3 cellular contexts compared by ENCODE assay signal in the genomic region with DNA sequence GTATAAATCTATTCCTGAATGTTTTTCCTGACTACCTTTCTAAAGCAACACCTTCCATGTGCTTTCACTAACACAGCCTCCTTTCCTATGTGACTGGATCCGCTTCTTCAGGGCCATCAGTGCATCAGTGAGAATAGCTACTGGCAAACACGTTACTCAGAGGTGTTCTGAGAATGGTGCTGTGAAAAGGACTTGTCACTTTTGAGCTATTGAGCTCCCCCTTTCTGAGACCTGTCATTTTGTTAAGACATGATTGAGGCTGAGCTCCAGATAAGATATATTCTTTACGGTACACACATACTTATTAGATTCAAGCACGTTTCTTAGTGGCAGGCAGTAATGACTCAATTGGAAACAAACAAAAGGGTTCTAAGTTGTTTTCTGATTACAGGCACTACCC.
TF ChIP-seq lines count a peak whose summit lies in the region.

No MANE protein-coding gene starts in this region.

TF ChIP-seq in HCT116, 20 proteins besides CTCF, POLR2A, EP300 and RAD21:
- no peak for TF ChIP-seq SP1 (IDR thresholded peaks at IDR 0.05; ENCODE audit: low read depth)
- TF ChIP-seq ZFX (IDR thresholded peaks at IDR 0.05) = no peak
- no peak for TF ChIP-seq YY1 (IDR thresholded peaks at IDR 0.05; ENCODE audit: extremely low read depth, insufficient replicate concordance, low read depth, low read length)
- TF ChIP-seq SRF (IDR thresholded peaks at IDR 0.05; ENCODE audit: low read depth) = no peak
- TF ChIP-seq, protein P1, sequence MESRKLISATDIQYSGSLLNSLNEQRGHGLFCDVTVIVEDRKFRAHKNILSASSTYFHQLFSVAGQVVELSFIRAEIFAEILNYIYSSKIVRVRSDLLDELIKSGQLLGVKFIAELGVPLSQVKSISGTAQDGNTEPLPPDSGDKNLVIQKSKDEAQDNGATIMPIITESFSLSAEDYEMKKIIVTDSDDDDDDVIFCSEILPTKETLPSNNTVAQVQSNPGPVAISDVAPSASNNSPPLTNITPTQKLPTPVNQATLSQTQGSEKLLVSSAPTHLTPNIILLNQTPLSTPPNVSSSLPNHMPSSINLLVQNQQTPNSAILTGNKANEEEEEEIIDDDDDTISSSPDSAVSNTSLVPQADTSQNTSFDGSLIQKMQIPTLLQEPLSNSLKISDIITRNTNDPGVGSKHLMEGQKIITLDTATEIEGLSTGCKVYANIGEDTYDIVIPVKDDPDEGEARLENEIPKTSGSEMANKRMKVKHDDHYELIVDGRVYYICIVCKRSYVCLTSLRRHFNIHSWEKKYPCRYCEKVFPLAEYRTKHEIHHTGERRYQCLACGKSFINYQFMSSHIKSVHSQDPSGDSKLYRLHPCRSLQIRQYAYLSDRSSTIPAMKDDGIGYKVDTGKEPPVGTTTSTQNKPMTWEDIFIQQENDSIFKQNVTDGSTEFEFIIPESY (IDR thresholded peaks at IDR 0.05; ENCODE audit: extremely low read depth, insufficient replicate concordance, low read length) = no peak
- TF ChIP-seq EZH2 (IDR thresholded peaks at IDR 0.05) = no peak
- TF ChIP-seq POLR2AphosphoS5 (IDR thresholded peaks at IDR 0.05; ENCODE audit: low read depth, low read length) = no peak
- TF ChIP-seq, protein P2, sequence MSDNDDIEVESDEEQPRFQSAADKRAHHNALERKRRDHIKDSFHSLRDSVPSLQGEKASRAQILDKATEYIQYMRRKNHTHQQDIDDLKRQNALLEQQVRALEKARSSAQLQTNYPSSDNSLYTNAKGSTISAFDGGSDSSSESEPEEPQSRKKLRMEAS (IDR thresholded peaks at IDR 0.05) = no peak

TF ChIP-seq in GM12878, 131 proteins besides CTCF, POLR2A, EP300 and RAD21 (continues in another document):
- TF ChIP-seq ASH2L (IDR thresholded peaks at IDR 0.05; ENCODE audit: borderline replicate concordance, low read depth) = no peak
- TF ChIP-seq ZNF24 (IDR thresholded peaks at IDR 0.05) = no peak
- TF ChIP-seq HCFC1 (IDR thresholded peaks at IDR 0.05; ENCODE audit: low read length) = no peak
- TF ChIP-seq MYB (IDR thresholded peaks at IDR 0.05; ENCODE audit: borderline replicate concordance, low read depth, low read length) = no peak
- TF ChIP-seq, protein P3, sequence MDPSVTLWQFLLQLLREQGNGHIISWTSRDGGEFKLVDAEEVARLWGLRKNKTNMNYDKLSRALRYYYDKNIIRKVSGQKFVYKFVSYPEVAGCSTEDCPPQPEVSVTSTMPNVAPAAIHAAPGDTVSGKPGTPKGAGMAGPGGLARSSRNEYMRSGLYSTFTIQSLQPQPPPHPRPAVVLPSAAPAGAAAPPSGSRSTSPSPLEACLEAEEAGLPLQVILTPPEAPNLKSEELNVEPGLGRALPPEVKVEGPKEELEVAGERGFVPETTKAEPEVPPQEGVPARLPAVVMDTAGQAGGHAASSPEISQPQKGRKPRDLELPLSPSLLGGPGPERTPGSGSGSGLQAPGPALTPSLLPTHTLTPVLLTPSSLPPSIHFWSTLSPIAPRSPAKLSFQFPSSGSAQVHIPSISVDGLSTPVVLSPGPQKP (IDR thresholded peaks at IDR 0.05; ENCODE audit: low read depth, low read length) = no peak
- no peak for TF ChIP-seq ZBED1 (IDR thresholded peaks at IDR 0.05; ENCODE audit: borderline replicate concordance)
- TF ChIP-seq, protein P4, sequence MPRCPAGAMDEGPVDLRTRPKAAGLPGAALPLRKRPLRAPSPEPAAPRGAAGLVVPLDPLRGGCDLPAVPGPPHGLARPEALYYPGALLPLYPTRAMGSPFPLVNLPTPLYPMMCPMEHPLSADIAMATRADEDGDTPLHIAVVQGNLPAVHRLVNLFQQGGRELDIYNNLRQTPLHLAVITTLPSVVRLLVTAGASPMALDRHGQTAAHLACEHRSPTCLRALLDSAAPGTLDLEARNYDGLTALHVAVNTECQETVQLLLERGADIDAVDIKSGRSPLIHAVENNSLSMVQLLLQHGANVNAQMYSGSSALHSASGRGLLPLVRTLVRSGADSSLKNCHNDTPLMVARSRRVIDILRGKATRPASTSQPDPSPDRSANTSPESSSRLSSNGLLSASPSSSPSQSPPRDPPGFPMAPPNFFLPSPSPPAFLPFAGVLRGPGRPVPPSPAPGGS (IDR thresholded peaks at IDR 0.05; ENCODE audit: borderline replicate concordance, insufficient read depth, low read depth, low read length, poor library complexity, severe bottlenecking) = no peak
- no peak for TF ChIP-seq NR2F1 (conservative IDR thresholded peaks at IDR 0.05)
- TF ChIP-seq, protein P5, sequence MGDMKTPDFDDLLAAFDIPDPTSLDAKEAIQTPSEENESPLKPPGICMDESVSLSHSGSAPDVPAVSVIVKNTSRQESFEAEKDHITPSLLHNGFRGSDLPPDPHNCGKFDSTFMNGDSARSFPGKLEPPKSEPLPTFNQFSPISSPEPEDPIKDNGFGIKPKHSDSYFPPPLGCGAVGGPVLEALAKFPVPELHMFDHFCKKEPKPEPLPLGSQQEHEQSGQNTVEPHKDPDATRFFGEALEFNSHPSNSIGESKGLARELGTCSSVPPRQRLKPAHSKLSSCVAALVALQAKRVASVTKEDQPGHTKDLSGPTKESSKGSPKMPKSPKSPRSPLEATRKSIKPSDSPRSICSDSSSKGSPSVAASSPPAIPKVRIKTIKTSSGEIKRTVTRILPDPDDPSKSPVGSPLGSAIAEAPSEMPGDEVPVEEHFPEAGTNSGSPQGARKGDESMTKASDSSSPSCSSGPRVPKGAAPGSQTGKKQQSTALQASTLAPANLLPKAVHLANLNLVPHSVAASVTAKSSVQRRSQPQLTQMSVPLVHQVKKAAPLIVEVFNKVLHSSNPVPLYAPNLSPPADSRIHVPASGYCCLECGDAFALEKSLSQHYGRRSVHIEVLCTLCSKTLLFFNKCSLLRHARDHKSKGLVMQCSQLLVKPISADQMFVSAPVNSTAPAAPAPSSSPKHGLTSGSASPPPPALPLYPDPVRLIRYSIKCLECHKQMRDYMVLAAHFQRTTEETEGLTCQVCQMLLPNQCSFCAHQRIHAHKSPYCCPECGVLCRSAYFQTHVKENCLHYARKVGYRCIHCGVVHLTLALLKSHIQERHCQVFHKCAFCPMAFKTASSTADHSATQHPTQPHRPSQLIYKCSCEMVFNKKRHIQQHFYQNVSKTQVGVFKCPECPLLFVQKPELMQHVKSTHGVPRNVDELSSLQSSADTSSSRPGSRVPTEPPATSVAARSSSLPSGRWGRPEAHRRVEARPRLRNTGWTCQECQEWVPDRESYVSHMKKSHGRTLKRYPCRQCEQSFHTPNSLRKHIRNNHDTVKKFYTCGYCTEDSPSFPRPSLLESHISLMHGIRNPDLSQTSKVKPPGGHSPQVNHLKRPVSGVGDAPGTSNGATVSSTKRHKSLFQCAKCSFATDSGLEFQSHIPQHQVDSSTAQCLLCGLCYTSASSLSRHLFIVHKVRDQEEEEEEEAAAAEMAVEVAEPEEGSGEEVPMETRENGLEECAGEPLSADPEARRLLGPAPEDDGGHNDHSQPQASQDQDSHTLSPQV (IDR thresholded peaks at IDR 0.05) = no peak
- no peak for TF ChIP-seq DPF2 (IDR thresholded peaks at IDR 0.05)
- TF ChIP-seq NFIC (IDR thresholded peaks at IDR 0.05; ENCODE audit: low read depth, low read length) = no peak

TF ChIP-seq in neural cell, 6 proteins besides CTCF, POLR2A, EP300 and RAD21:
- TF ChIP-seq POLR2AphosphoS5 (IDR thresholded peaks at IDR 0.05) (peak; percentile 41), MXI1 (conservative IDR thresholded peaks at IDR 0.05; ENCODE audit: poor library complexity, severe bottlenecking) (peak; percentile 62), SMC3 (conservative IDR thresholded peaks at IDR 0.05; ENCODE audit: poor library complexity) (no peak), TAF1 (IDR thresholded peaks at IDR 0.05; ENCODE audit: low read depth) (no peak)
- TF ChIP-seq, protein P6, sequence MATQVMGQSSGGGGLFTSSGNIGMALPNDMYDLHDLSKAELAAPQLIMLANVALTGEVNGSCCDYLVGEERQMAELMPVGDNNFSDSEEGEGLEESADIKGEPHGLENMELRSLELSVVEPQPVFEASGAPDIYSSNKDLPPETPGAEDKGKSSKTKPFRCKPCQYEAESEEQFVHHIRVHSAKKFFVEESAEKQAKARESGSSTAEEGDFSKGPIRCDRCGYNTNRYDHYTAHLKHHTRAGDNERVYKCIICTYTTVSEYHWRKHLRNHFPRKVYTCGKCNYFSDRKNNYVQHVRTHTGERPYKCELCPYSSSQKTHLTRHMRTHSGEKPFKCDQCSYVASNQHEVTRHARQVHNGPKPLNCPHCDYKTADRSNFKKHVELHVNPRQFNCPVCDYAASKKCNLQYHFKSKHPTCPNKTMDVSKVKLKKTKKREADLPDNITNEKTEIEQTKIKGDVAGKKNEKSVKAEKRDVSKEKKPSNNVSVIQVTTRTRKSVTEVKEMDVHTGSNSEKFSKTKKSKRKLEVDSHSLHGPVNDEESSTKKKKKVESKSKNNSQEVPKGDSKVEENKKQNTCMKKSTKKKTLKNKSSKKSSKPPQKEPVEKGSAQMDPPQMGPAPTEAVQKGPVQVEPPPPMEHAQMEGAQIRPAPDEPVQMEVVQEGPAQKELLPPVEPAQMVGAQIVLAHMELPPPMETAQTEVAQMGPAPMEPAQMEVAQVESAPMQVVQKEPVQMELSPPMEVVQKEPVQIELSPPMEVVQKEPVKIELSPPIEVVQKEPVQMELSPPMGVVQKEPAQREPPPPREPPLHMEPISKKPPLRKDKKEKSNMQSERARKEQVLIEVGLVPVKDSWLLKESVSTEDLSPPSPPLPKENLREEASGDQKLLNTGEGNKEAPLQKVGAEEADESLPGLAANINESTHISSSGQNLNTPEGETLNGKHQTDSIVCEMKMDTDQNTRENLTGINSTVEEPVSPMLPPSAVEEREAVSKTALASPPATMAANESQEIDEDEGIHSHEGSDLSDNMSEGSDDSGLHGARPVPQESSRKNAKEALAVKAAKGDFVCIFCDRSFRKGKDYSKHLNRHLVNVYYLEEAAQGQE (IDR thresholded peaks at IDR 0.05; ENCODE audit: borderline replicate concordance) = peak; percentile 21
